ENCODE assay signal across 8 cellular contexts in genomic region chr5:16616536-16617271, GRCh38. TPM values are rescaled to one million over a fixed set of nuclear protein-coding genes. Genes with fewer than 3 reads are reported as not detected.
DNase-seq lines count a peak whose midpoint lies in the region; ATAC-seq and TF ChIP-seq lines count a peak whose summit lies in the region.

Gene RETREG1, minus strand, starts transcription at chr5:16616997. Its CDS starts 26 bp downstream, at chr5:16616971.

- H3K4me1 ChIP-seq in DND-41 (ENCODE audit: insufficient read depth, low read length) (peaks cover 15% of the 10 kb centered on the region), KMS-11 (ENCODE audit: low read depth, poor library complexity, severe bottlenecking) (no peaks in the 10 kb centered on the region)

- no peaks in the 10 kb centered on the region for H3K9me3 ChIP-seq in DND-41 (ENCODE audit: insufficient read depth, low read length, severe bottlenecking)

- H3K27ac ChIP-seq in DND-41 (ENCODE audit: low read length) = no peak within 1 kb of the TSS
- no peak within 1 kb of the TSS for H3K27ac ChIP-seq in KMS-11
- peak within 1 kb of the TSS; percentile 73 for H3K27ac ChIP-seq in caudate nucleus (ENCODE audit: low read depth, low read length)

- H3K4me2 ChIP-seq in DND-41 (ENCODE audit: insufficient read depth, low read length) (peak within 1 kb of the TSS; percentile 69), KMS-11 (peak within 1 kb of the TSS; percentile 87)

- ATAC-seq in DND-41 (ENCODE audit: insufficient read depth, low read depth) (peak; percentile 77), GM21528 (IDR thresholded peaks at IDR 0.05; ENCODE audit: low FRiP score, unreplicated experiment) (peak; percentile 76), left colon (peak; percentile 88)

- H3K79me2 ChIP-seq in DND-41 (ENCODE audit: insufficient read depth, low read length) (no peaks in the 10 kb centered on the region), KMS-11 (ENCODE audit: insufficient read depth, low read depth) (no peaks in the 10 kb centered on the region)

- TF ChIP-seq CTCF in DND-41 (IDR thresholded peaks at IDR 0.05; ENCODE audit: borderline replicate concordance, extremely low read depth, low read length, poor library complexity, severe bottlenecking) (no peak), KMS-11 (conservative IDR thresholded peaks at IDR 0.05; ENCODE audit: low read depth, low read length) (no peak)

- DNase-seq in DND-41 (peak; percentile 80), caudate nucleus (lab: John Stamatoyannopoulos, UW) (peak in 57 of 61 donors; percentile 10 to 86 (median 68)), left colon (peak; percentile 63 to 81), GDM1 (lab: John Stamatoyannopoulos, UW) (no peak)
- peak; percentile 47 to 76 (median 64) for DNase-seq in activated CD4-positive, CD25-positive, alpha-beta regulatory T cell (lab: John Stamatoyannopoulos, UW)
- DNase-seq in stimulated activated CD4-positive, alpha-beta T cell treated with anti-CD3 and anti-CD28 coated beads, Interleukin-1b, Interleukin-23, amount 100 ng/mL, for 48 hours = peak; percentile 79

- peaks cover 38% of the 10 kb centered on the region for H3K27me3 ChIP-seq in DND-41 (ENCODE audit: insufficient read depth, low read length, poor library complexity)
- H3K27me3 ChIP-seq in KMS-11 (ENCODE audit: insufficient read depth, low read depth) = no peaks in the 10 kb centered on the region

- peak within 1 kb of the TSS; percentile 52 for H2AFZ ChIP-seq in DND-41 (ENCODE audit: low read depth, low read length)
- peak within 1 kb of the TSS; percentile 83 for H2AFZ ChIP-seq in KMS-11 (ENCODE audit: low read depth)

- no peaks in the 10 kb centered on the region for H3K36me3 ChIP-seq in DND-41 (ENCODE audit: insufficient read depth, low read length)
- no peaks in the 10 kb centered on the region for H3K36me3 ChIP-seq in KMS-11 (ENCODE audit: insufficient read depth)

- intact Hi-C loops in left colon (cut with DNase I, micrococcal nuclease) = no loop called here

- peak within 1 kb of the TSS in 1 of 2 experiments; percentile 52; a peak in 2 of 4 replicates for H3K4me3 ChIP-seq in DND-41 (ENCODE audit: low read depth in 1 of 2, low read length in 2 of 2)
- H3K4me3 ChIP-seq in KMS-11 (IDR thresholded peaks at IDR 0.05; ENCODE audit: insufficient read depth, low read depth, low read length) = no peak within 1 kb of the TSS

- H4K20me1 ChIP-seq in DND-41 (ENCODE audit: insufficient read depth, low read length) = no peaks in the 10 kb centered on the region
- no peaks in the 10 kb centered on the region for H4K20me1 ChIP-seq in KMS-11 (ENCODE audit: insufficient read depth)

- H3K9ac ChIP-seq in DND-41 (ENCODE audit: low read depth, low read length) = peak within 1 kb of the TSS; percentile 24; the same call in 1 of the 2 replicates
- peak within 1 kb of the TSS; percentile 35; the same call in 1 of the 2 replicates for H3K9ac ChIP-seq in KMS-11

RNA-seq across cellular contexts. Expression of gene RETREG1, which starts in this region (rescaled TPM):
- total RNA-seq in left colon = 100 to 1,000 TPM in 1 of 2 donors, 10 to 100 TPM in 1; 63.7 to 100 TPM
